Comparison of ENCODE assay signal across 15 cellular contexts in genomic region chr13:110070511-110071120, GRCh38.
DNase-seq lines count a peak whose midpoint lies in the region; ATAC-seq and TF ChIP-seq lines count a peak whose summit lies in the region.
"Had no signal": no experiment of that assay in that cellular context is flagged by ENCODE, and none has a peak within 500 bp of the region (broad histone marks: within the 10 kb centered on the region; RNA-seq: fewer than 3 reads in every experiment).

No MANE protein-coding gene starts in this region.

- ATAC-seq in psoas muscle = no peak
- ATAC-seq in upper lobe of left lung (ENCODE audit: low FRiP score in 2 of 2) = no peak
- ATAC-seq: gastrocnemius medialis, natural killer cell had no signal

- TF ChIP-seq CTCF in choroid plexus epithelial cell (conservative IDR thresholded peaks at IDR 0.05; ENCODE audit: low read depth, low read length) (no peak), psoas muscle (IDR thresholded peaks at IDR 0.05) (no peak), upper lobe of left lung (IDR thresholded peaks at IDR 0.05) (no peak)

- TF ChIP-seq EP300 in upper lobe of left lung (IDR thresholded peaks at IDR 0.05) = no peak

- H3K27me3 ChIP-seq in psoas muscle (ENCODE audit: insufficient read depth in 3 of 3, low read length in 2 of 3) (no peaks in the 10 kb centered on the region), upper lobe of left lung (no peaks in the 10 kb centered on the region)
- H3K27me3 ChIP-seq: gastrocnemius medialis had no signal

- WGBS in psoas muscle, 3 donors = 71 to 72% (median 72%) methylated on average over 9 of the region's 9 CpGs
- 81 to 84% methylated on average over 9 of the region's 9 CpGs for WGBS in upper lobe of left lung, 2 donors

- no peaks in the 10 kb centered on the region for H3K36me3 ChIP-seq in psoas muscle (ENCODE audit: insufficient read depth in 1 of 2, low read depth in 1 of 2)
- H3K36me3 ChIP-seq in upper lobe of left lung = no peaks in the 10 kb centered on the region
- H3K36me3 ChIP-seq: gastrocnemius medialis had no signal

- TF ChIP-seq POLR2A in upper lobe of left lung (IDR thresholded peaks at IDR 0.05) = no peak

- no peak overlapping the region for H3K27ac ChIP-seq in psoas muscle
- no peak overlapping the region for H3K27ac ChIP-seq in upper lobe of left lung
- H3K27ac ChIP-seq: gastrocnemius medialis, PC-9 had no signal

- intact Hi-C loops in psoas muscle (cut with DNase I) = no loop called here

- H3K9me3 ChIP-seq in psoas muscle (no peaks in the 10 kb centered on the region), upper lobe of left lung (no peaks in the 10 kb centered on the region)
- H3K9me3 ChIP-seq: gastrocnemius medialis had no signal

- H3K4me3 ChIP-seq in choroid plexus epithelial cell (ENCODE audit: low read depth, low read length) (no peak overlapping the region), psoas muscle (no peak overlapping the region), upper lobe of left lung (no peak overlapping the region)
- H3K4me3 ChIP-seq: gastrocnemius medialis, PC-9 had no signal

- DNase-seq in Daoy (ENCODE audit: low read depth) = peak; percentile 44
- peak; percentile 38 for DNase-seq in NCI-H226
- DNase-seq in choroid plexus epithelial cell (ENCODE audit: low read depth) = peak; percentile 90
- peak; percentile 75 for DNase-seq in myocyte (ENCODE audit: low read depth)
- DNase-seq in NCI-H1105 (lab: John Stamatoyannopoulos, UW) = no peak
- no peak for DNase-seq in psoas muscle
- no peak for DNase-seq in activated naive CD4-positive, alpha-beta T cell treated with Interleukin-2 at 50 U/mL for 16 hours
- no peak for DNase-seq in upper lobe of left lung
- DNase-seq: activated CD4-positive, alpha-beta T cell treated with anti-CD3 and anti-CD28 coated beads, Interleukin-2, amount 10 ng/mL, durations not matched to agents 7 days and 5 days; CD4-positive, alpha-beta memory T cell; gastrocnemius medialis; natural killer cell; NCI-H2227 treated with DMSO at 0.1 percent for 48 hours; PC-9; T-helper 2 cell had no signal

- H3K4me1 ChIP-seq in psoas muscle = no peaks in the 10 kb centered on the region
- H3K4me1 ChIP-seq in upper lobe of left lung = no peaks in the 10 kb centered on the region
- H3K4me1 ChIP-seq: gastrocnemius medialis had no signal

Comparison
In these comparisons a context has a peak if more than half of its experiments do, and no peak if none do; other contexts are left out.
1. DNase-seq: peak in Daoy (single experiment), NCI-H226 (single experiment), choroid plexus epithelial cell (single experiment) and myocyte (single experiment); none in NCI-H1105 (single experiment), psoas muscle (0 of 2), activated naive CD4-positive, alpha-beta T cell treated with Interleukin-2 at 50 U/mL for 16 hours (single experiment) and upper lobe of left lung (0 of 2).